Comparison of ENCODE assay signal across 1 cellular context in genomic region chr17:20155258-20156195, GRCh38.
TF ChIP-seq lines count a peak whose summit lies in the region.

No MANE protein-coding gene starts in this region.

TF ChIP-seq in HepG2, 621 proteins besides CTCF, POLR2A, EP300 and RAD21 (continued from another document and continues in another):
- TF ChIP-seq ATF7-NPFF (CRISPR knock-in tag; IDR thresholded peaks at IDR 0.05; ENCODE audit: low read depth) (peak; percentile 14; the same call in 1 of the 2 replicates), ZNF782 (CRISPR knock-in tag; IDR thresholded peaks at IDR 0.05; ENCODE audit: borderline replicate concordance) (no peak), ZNF557 (CRISPR knock-in tag; IDR thresholded peaks at IDR 0.05) (no peak), PAX8 (CRISPR knock-in tag; IDR thresholded peaks at IDR 0.05; ENCODE audit: borderline replicate concordance) (no peak), GLI4 (CRISPR knock-in tag; IDR thresholded peaks at IDR 0.05; ENCODE audit: borderline replicate concordance) (no peak), ZNF3 (CRISPR knock-in tag; IDR thresholded peaks at IDR 0.05) (no peak), HNRNPK (IDR thresholded peaks at IDR 0.05; ENCODE audit: low read depth, low read length, poor library complexity, severe bottlenecking) (no peak), PATZ1 (CRISPR knock-in tag; IDR thresholded peaks at IDR 0.05) (0 out of 2 replicates have a peak, but pooled peaks have one; percentile 24), THAP8 (CRISPR knock-in tag; IDR thresholded peaks at IDR 0.05; ENCODE audit: borderline replicate concordance) (no peak), ZNF598 (CRISPR knock-in tag; IDR thresholded peaks at IDR 0.05; ENCODE audit: borderline replicate concordance) (no peak), IKZF5 (CRISPR knock-in tag; IDR thresholded peaks at IDR 0.05) (no peak), GATAD1 (CRISPR knock-in tag; IDR thresholded peaks at IDR 0.05) (no peak), JUNB (CRISPR knock-in tag; IDR thresholded peaks at IDR 0.05; ENCODE audit: borderline replicate concordance) (no peak), ARNT (IDR thresholded peaks at IDR 0.05) (no peak), TFDP1 (CRISPR knock-in tag; IDR thresholded peaks at IDR 0.05; ENCODE audit: borderline replicate concordance) (peak; percentile 24; the same call in 1 of the 2 replicates), FOXK1 (CRISPR knock-in tag; IDR thresholded peaks at IDR 0.05; ENCODE audit: borderline replicate concordance, low read depth) (no peak), ZNF101 (CRISPR knock-in tag; IDR thresholded peaks at IDR 0.05; ENCODE audit: borderline replicate concordance, low read depth) (no peak), ZNF562 (CRISPR knock-in tag; IDR thresholded peaks at IDR 0.05; ENCODE audit: borderline replicate concordance) (no peak), TEAD3 (CRISPR knock-in tag; optimal IDR thresholded peaks at IDR 0.05; ENCODE audit: borderline replicate concordance) (no peak), PAWR (CRISPR knock-in tag; IDR thresholded peaks at IDR 0.05; ENCODE audit: borderline replicate concordance) (no peak), ESRRA (CRISPR knock-in tag; IDR thresholded peaks at IDR 0.05; ENCODE audit: low read depth) (no peak), POLR2AphosphoS2 (IDR thresholded peaks at IDR 0.05; ENCODE audit: low read depth, low read length) (no peak), RFX3 (CRISPR knock-in tag; IDR thresholded peaks at IDR 0.05) (no peak), SNAPC2 (CRISPR knock-in tag; IDR thresholded peaks at IDR 0.05) (peak; percentile 68), ZNF510 (CRISPR knock-in tag; IDR thresholded peaks at IDR 0.05; ENCODE audit: low read depth) (no peak), BCL6 (CRISPR knock-in tag; IDR thresholded peaks at IDR 0.05) (peak; percentile 80), NCOA1 (CRISPR knock-in tag; IDR thresholded peaks at IDR 0.05) (no peak), HNF1A (IDR thresholded peaks at IDR 0.05; ENCODE audit: low read depth) (no peak), HNF1A (CRISPR knock-in tag; IDR thresholded peaks at IDR 0.05; ENCODE audit: borderline replicate concordance) (no peak)
- TF ChIP-seq, protein P1, sequence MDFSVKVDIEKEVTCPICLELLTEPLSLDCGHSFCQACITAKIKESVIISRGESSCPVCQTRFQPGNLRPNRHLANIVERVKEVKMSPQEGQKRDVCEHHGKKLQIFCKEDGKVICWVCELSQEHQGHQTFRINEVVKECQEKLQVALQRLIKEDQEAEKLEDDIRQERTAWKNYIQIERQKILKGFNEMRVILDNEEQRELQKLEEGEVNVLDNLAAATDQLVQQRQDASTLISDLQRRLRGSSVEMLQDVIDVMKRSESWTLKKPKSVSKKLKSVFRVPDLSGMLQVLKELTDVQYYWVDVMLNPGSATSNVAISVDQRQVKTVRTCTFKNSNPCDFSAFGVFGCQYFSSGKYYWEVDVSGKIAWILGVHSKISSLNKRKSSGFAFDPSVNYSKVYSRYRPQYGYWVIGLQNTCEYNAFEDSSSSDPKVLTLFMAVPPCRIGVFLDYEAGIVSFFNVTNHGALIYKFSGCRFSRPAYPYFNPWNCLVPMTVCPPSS (IDR thresholded peaks at IDR 0.05), result no peak
- TF ChIP-seq, protein P2, sequence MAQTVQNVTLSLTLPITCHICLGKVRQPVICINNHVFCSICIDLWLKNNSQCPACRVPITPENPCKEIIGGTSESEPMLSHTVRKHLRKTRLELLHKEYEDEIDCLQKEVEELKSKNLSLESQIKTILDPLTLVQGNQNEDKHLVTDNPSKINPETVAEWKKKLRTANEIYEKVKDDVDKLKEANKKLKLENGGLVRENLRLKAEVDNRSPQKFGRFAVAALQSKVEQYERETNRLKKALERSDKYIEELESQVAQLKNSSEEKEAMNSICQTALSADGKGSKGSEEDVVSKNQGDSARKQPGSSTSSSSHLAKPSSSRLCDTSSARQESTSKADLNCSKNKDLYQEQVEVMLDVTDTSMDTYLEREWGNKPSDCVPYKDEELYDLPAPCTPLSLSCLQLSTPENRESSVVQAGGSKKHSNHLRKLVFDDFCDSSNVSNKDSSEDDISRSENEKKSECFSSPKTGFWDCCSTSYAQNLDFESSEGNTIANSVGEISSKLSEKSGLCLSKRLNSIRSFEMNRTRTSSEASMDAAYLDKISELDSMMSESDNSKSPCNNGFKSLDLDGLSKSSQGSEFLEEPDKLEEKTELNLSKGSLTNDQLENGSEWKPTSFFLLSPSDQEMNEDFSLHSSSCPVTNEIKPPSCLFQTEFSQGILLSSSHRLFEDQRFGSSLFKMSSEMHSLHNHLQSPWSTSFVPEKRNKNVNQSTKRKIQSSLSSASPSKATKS (CRISPR knock-in tag; IDR thresholded peaks at IDR 0.05), result no peak
- TF ChIP-seq, protein P3, sequence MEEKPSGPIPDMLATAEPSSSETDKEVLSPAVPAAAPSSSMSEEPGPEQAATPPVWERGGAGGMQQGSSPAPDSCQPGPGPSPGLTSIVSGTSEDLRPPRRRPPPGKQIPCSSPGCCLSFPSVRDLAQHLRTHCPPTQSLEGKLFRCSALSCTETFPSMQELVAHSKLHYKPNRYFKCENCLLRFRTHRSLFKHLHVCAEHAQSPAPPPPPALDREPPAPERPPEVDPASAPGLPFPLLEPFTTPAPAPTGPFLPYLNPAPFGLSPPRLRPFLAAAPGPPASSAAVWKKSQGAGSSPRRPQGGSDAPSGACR (CRISPR knock-in tag; IDR thresholded peaks at IDR 0.05), result no peak
- TF ChIP-seq, protein P4, sequence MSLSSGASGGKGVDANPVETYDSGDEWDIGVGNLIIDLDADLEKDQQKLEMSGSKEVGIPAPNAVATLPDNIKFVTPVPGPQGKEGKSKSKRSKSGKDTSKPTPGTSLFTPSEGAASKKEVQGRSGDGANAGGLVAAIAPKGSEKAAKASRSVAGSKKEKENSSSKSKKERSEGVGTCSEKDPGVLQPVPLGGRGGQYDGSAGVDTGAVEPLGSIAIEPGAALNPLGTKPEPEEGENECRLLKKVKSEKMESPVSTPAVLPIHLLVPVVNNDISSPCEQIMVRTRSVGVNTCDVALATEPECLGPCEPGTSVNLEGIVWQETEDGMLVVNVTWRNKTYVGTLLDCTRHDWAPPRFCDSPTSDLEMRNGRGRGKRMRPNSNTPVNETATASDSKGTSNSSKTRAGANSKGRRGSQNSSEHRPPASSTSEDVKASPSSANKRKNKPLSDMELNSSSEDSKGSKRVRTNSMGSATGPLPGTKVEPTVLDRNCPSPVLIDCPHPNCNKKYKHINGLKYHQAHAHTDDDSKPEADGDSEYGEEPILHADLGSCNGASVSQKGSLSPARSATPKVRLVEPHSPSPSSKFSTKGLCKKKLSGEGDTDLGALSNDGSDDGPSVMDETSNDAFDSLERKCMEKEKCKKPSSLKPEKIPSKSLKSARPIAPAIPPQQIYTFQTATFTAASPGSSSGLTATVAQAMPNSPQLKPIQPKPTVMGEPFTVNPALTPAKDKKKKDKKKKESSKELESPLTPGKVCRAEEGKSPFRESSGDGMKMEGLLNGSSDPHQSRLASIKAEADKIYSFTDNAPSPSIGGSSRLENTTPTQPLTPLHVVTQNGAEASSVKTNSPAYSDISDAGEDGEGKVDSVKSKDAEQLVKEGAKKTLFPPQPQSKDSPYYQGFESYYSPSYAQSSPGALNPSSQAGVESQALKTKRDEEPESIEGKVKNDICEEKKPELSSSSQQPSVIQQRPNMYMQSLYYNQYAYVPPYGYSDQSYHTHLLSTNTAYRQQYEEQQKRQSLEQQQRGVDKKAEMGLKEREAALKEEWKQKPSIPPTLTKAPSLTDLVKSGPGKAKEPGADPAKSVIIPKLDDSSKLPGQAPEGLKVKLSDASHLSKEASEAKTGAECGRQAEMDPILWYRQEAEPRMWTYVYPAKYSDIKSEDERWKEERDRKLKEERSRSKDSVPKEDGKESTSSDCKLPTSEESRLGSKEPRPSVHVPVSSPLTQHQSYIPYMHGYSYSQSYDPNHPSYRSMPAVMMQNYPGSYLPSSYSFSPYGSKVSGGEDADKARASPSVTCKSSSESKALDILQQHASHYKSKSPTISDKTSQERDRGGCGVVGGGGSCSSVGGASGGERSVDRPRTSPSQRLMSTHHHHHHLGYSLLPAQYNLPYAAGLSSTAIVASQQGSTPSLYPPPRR (CRISPR knock-in tag; IDR thresholded peaks at IDR 0.05; ENCODE audit: borderline replicate concordance), result no peak
- TF ChIP-seq, protein P5, sequence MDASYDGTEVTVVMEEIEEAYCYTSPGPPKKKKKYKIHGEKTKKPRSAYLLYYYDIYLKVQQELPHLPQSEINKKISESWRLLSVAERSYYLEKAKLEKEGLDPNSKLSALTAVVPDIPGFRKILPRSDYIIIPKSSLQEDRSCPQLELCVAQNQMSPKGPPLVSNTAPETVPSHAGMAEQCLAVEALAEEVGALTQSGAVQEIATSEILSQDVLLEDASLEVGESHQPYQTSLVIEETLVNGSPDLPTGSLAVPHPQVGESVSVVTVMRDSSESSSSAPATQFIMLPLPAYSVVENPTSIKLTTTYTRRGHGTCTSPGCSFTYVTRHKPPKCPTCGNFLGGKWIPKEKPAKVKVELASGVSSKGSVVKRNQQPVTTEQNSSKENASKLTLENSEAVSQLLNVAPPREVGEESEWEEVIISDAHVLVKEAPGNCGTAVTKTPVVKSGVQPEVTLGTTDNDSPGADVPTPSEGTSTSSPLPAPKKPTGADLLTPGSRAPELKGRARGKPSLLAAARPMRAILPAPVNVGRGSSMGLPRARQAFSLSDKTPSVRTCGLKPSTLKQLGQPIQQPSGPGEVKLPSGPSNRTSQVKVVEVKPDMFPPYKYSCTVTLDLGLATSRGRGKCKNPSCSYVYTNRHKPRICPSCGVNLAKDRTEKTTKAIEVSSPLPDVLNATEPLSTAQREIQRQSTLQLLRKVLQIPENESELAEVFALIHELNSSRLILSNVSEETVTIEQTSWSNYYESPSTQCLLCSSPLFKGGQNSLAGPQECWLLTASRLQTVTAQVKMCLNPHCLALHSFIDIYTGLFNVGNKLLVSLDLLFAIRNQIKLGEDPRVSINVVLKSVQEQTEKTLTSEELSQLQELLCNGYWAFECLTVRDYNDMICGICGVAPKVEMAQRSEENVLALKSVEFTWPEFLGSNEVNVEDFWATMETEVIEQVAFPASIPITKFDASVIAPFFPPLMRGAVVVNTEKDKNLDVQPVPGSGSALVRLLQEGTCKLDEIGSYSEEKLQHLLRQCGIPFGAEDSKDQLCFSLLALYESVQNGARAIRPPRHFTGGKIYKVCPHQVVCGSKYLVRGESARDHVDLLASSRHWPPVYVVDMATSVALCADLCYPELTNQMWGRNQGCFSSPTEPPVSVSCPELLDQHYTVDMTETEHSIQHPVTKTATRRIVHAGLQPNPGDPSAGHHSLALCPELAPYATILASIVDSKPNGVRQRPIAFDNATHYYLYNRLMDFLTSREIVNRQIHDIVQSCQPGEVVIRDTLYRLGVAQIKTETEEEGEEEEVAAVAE (CRISPR knock-in tag; IDR thresholded peaks at IDR 0.05; ENCODE audit: borderline replicate concordance), result no peak
